In genomic region chr10:10165415-10165814, GRCh38 we compare ENCODE assay signal across 1 cellular context.
TF ChIP-seq lines count a peak whose summit lies in the region.

No MANE protein-coding gene starts in this region.

TF ChIP-seq in GM23338, 12 proteins besides CTCF, POLR2A, EP300 and RAD21 (continued from another document):
- TF ChIP-seq ZNF462 (CRISPR knock-in tag; IDR thresholded peaks at IDR 0.05) (no peak), JUNB (IDR thresholded peaks at IDR 0.05; ENCODE audit: unreplicated experiment) (no peak), NANOG (IDR thresholded peaks at IDR 0.05; ENCODE audit: borderline replicate concordance) (peak; percentile 95)
